ENCODE assay signal across 30 cellular contexts in the genomic region with DNA sequence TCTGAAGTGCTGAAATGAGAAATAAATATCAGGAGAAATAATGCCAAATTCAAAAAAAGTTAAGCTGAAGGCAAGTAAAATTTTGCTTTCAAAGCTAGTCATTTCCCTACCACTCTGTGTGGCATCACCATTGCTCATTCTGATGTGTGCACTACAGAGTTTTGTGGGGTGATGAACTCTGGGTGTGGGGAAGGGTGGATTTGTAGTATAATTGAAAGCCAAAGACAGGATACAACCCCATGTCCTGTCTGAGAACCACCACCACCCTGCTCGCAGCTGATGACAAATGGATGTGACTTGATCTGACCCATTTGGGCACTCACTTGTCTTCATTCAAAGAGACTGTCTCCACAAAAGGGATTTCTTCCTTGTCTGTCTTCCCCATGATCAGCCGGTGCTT. TPM values are rescaled to one million over a fixed set of nuclear protein-coding genes. Genes with fewer than 3 reads are reported as not detected.
"Had no signal": no experiment of that assay in that cellular context is flagged by ENCODE, and none has a peak within 500 bp of the region (broad histone marks: within the 10 kb centered on the region; RNA-seq: fewer than 3 reads in every experiment).

No MANE protein-coding gene starts in this region.

- H3K9me3 Mint-ChIP-seq: dendritic cell treated with granulocyte-macrophage colony-stimulating factor and Interleukin-4, amounts not matched to agents 40 ng/mL and 50 ng/mL, for 4 days; endodermal cell; naive thymus-derived CD8-positive, alpha-beta T cell; nephron progenitor cell; stimulated activated naive B cell treated with anti-CD40 and anti-IgM and Interleukin-4, amounts not matched to agents 10 μg/mL and 1 μg/mL and 100 μg/mL, for 72 hours had no signal

- H3K27me3 Mint-ChIP-seq: dendritic cell treated with granulocyte-macrophage colony-stimulating factor and Interleukin-4, amounts not matched to agents 40 ng/mL and 50 ng/mL, for 4 days had no signal

- H3K27ac Mint-ChIP-seq: dendritic cell treated with granulocyte-macrophage colony-stimulating factor and Interleukin-4, amounts not matched to agents 40 ng/mL and 50 ng/mL, for 4 days; endodermal cell; naive thymus-derived CD8-positive, alpha-beta T cell; nephron progenitor cell; stimulated activated naive B cell treated with anti-CD40 and anti-IgM and Interleukin-4, amounts not matched to agents 10 μg/mL and 1 μg/mL and 100 μg/mL, for 72 hours had no signal

- DNase-seq: effector CD8-positive, alpha-beta T cell; endodermal cell; foreskin fibroblast; gastrocnemius medialis; head of caudate nucleus; left ventricle myocardium superior; lower lobe of right lung; naive thymus-derived CD8-positive, alpha-beta T cell; nephron progenitor cell; nucleus accumbens; stimulated activated CD4-positive, alpha-beta T cell treated with anti-CD3 and anti-CD28 coated beads, Interleukin-12 subunit alpha, Interleukin-12 subunit beta, amount 100 ng/mL, for 4 hours; stimulated activated CD4-positive, alpha-beta T cell treated with anti-CD3 and anti-CD28 coated beads, Interleukin-4, amount 100 ng/mL, for 4 hours; stimulated activated naive B cell treated with anti-CD40 and anti-IgM and Interleukin-4, amounts not matched to agents 10 μg/mL and 1 μg/mL and 100 μg/mL, for 72 hours; stomach; thyroid gland; trophoblast cell had no signal

- H3K4me1 Mint-ChIP-seq: endodermal cell; naive thymus-derived CD8-positive, alpha-beta T cell; nephron progenitor cell; stimulated activated naive B cell treated with anti-CD40 and anti-IgM and Interleukin-4, amounts not matched to agents 10 μg/mL and 1 μg/mL and 100 μg/mL, for 72 hours had no signal

- H3K36me3 Mint-ChIP-seq: naive thymus-derived CD8-positive, alpha-beta T cell; stimulated activated naive B cell treated with anti-CD40 and anti-IgM and Interleukin-4, amounts not matched to agents 10 μg/mL and 1 μg/mL and 100 μg/mL, for 72 hours had no signal

- ATAC-seq: esophagus mucosa; gastrocnemius medialis; left ventricle myocardium superior; lower lobe of right lung; naive thymus-derived CD8-positive, alpha-beta T cell; sciatic nerve; stimulated activated naive B cell treated with anti-CD40 and anti-IgM and Interleukin-4, amounts not matched to agents 10 μg/mL and 1 μg/mL and 100 μg/mL, for 72 hours had no signal

- H3K4me3 Mint-ChIP-seq: dendritic cell treated with granulocyte-macrophage colony-stimulating factor and Interleukin-4, amounts not matched to agents 40 ng/mL and 50 ng/mL, for 4 days; endodermal cell; naive thymus-derived CD8-positive, alpha-beta T cell; nephron progenitor cell; stimulated activated naive B cell treated with anti-CD40 and anti-IgM and Interleukin-4, amounts not matched to agents 10 μg/mL and 1 μg/mL and 100 μg/mL, for 72 hours had no signal

RNA-seq across cellular contexts. Expression of gene ASCL3, which starts 40.7 kb away (rescaled TPM):
- total RNA-seq: endodermal cell; esophagus mucosa; gastrocnemius medialis; glomerular endothelial cell; left ventricle myocardium superior; lower lobe of right lung; mesenteric fat pad; myocyte; naive thymus-derived CD8-positive, alpha-beta T cell; osteocyte; prostate gland; right atrium auricular region; sciatic nerve; smooth muscle cell; subcutaneous adipose tissue; temporal lobe; thyroid gland; ureter; vagina had no signal

RNA-seq across cellular contexts. Expression of gene C11orf16, which starts 50.8 kb away (rescaled TPM):
- total RNA-seq: endodermal cell; esophagus mucosa; gastrocnemius medialis; glomerular endothelial cell; left ventricle myocardium superior; mesenteric fat pad; myocyte; naive thymus-derived CD8-positive, alpha-beta T cell; osteocyte; prostate gland; right atrium auricular region; sciatic nerve; smooth muscle cell; stomach; subcutaneous adipose tissue; thyroid gland; ureter; vagina had no signal
